In the genomic region with DNA sequence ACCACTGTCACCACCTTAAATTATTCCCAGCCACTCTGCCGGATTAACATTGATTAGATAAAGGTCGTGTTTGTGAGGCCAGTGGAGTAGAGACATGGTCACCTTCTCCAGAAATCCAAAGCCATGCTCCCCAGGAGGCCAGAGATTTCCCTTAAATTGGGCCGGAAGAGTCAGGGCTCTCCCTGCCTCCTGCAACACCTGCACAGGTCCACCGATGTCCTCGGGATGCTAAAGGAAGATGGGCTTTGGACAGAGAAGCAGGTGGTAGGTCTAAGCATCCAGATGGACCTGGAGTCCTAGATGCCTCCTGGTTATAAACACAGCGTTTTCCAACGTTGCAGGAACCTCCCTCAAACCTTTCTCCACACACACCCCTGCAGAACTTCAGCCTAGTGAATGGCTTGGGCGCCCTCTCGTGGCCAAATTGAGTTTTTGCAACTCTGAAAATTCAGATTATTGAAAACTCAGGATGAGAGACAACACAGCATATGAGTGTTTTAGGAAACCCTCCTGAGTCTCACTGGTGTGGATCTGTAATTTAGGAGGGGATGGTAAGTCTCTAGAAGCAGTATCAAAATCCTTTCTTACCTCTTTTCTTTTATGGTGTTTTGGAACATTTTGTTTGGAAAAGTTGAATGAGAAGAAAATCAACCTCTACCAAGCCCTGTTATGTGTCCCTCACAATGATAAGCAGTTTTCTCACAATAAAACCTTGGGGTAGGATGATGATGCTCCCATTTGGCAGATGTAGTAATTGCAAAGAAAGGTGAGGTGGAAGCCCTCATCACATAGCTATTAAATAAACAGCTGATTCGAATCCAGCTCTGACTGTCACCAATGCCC, we compare ENCODE assay signal across 9 cellular contexts.
DNase-seq lines count a peak whose midpoint lies in the region; ATAC-seq and TF ChIP-seq lines count a peak whose summit lies in the region.
"Had no signal": no experiment of that assay in that cellular context is flagged by ENCODE, and none has a peak within 500 bp of the region (broad histone marks: within the 10 kb centered on the region; RNA-seq: fewer than 3 reads in every experiment).

No MANE protein-coding gene starts in this region.

- peak overlapping the region; percentile 69; the same call in 1 of the 2 replicates for H2AFZ ChIP-seq in OCI-LY3 (ENCODE audit: low read depth, low read length)

- H3K27ac ChIP-seq in OCI-LY3 (ENCODE audit: low read length), result no peak overlapping the region
- H3K27ac ChIP-seq: epithelial cell of prostate had no signal

- peaks cover 24% of the 10 kb centered on the region for H3K27me3 ChIP-seq in OCI-LY3 (ENCODE audit: low read depth, low read length)

- H3K36me3 Mint-ChIP-seq in natural killer cell treated with Interleukin-12 subunit alpha and Interleukin-12 subunit beta and Interleukin-15 and Interleukin-18, amount 100 ng/mL, for 72 hours, result no peaks in the 10 kb centered on the region

- H4K20me1 ChIP-seq in OCI-LY3 (ENCODE audit: insufficient read depth, low read length), result no peaks in the 10 kb centered on the region

- ATAC-seq in esophagus mucosa (peak; percentile 48), HG03159 (IDR thresholded peaks at IDR 0.05; ENCODE audit: unreplicated experiment) (no peak)
- no peak for ATAC-seq in natural killer cell treated with Interleukin-12 subunit alpha and Interleukin-12 subunit beta and Interleukin-15 and Interleukin-18, amount 100 ng/mL, for 72 hours

- peaks cover 12 to 14% of the 10 kb centered on the region in 2 donors for H3K4me1 Mint-ChIP-seq in natural killer cell treated with Interleukin-12 subunit alpha and Interleukin-12 subunit beta and Interleukin-15 and Interleukin-18, amount 100 ng/mL, for 72 hours (ENCODE audit: low read depth in 2 of 2)

- no peak overlapping the region for H3K9ac ChIP-seq in OCI-LY3 (ENCODE audit: low read length)

- no peaks in the 10 kb centered on the region for H3K79me2 ChIP-seq in OCI-LY3 (ENCODE audit: low read length)

- peaks cover 4% of the 10 kb centered on the region for H3K4me1 ChIP-seq in OCI-LY3 (ENCODE audit: low read length)

- H3K4me2 ChIP-seq in OCI-LY3 (ENCODE audit: low read length), result peak overlapping the region; percentile 50

- H3K36me3 ChIP-seq in OCI-LY3 (replicated peaks; ENCODE audit: low read depth, low read length), result no peaks in the 10 kb centered on the region

- H3K27me3 Mint-ChIP-seq in natural killer cell treated with Interleukin-12 subunit alpha and Interleukin-12 subunit beta and Interleukin-15 and Interleukin-18, amount 100 ng/mL, for 72 hours, result peaks cover 12% of the 10 kb centered on the region in 2 donors

- peak; percentile 96 for TF ChIP-seq CTCF in OCI-LY3 (IDR thresholded peaks at IDR 0.05; ENCODE audit: low read depth, low read length)

- no peak overlapping the region for H3K4me3 Mint-ChIP-seq in natural killer cell treated with Interleukin-12 subunit alpha and Interleukin-12 subunit beta and Interleukin-15 and Interleukin-18, amount 100 ng/mL, for 72 hours

- H3K9me3 ChIP-seq in OCI-LY3 (ENCODE audit: insufficient read depth, low read length), result no peaks in the 10 kb centered on the region

- peak; percentile 38 for DNase-seq in DMS79 treated with DMSO at 0.1 percent for 48 hours (lab: John Stamatoyannopoulos, UW)
- DNase-seq in HT-29 (ENCODE audit: low spot score), result peak; percentile 82
- peak; percentile 45 for DNase-seq in activated T-cell treated with anti-CD3 and anti-CD28 coated beads for 48 hours (ENCODE audit: low read depth)
- peak; percentile 73 for DNase-seq in natural killer cell treated with Interleukin-12 subunit alpha and Interleukin-12 subunit beta and Interleukin-15 and Interleukin-18, amount 100 ng/mL, for 72 hours (ENCODE audit: low spot score)
- DNase-seq in stimulated activated naive CD4-positive, alpha-beta T cell (lab: John Stamatoyannopoulos, UW), result peak; percentile 31 to 77 (median 56)

- peak overlapping the region; percentile 39 for H3K4me3 ChIP-seq in OCI-LY3 (ENCODE audit: low read length)

- H3K27ac Mint-ChIP-seq in natural killer cell treated with Interleukin-12 subunit alpha and Interleukin-12 subunit beta and Interleukin-15 and Interleukin-18, amount 100 ng/mL, for 72 hours, result no peak overlapping the region

- no peaks in the 10 kb centered on the region for H3K9me3 Mint-ChIP-seq in natural killer cell treated with Interleukin-12 subunit alpha and Interleukin-12 subunit beta and Interleukin-15 and Interleukin-18, amount 100 ng/mL, for 72 hours
